Comparison of ENCODE assay signal across 7 cellular contexts in genomic region chr15:38069506-38069905, GRCh38.
DNase-seq lines count a peak whose midpoint lies in the region; ATAC-seq, FAIRE-seq and TF ChIP-seq lines count a peak whose summit lies in the region.

No MANE protein-coding gene starts in this region.

- H3K79me2 ChIP-seq in endothelial cell of umbilical vein (ENCODE audit: control insufficient read depth, insufficient read depth, low read length), result no peaks in the 10 kb centered on the region

- peak overlapping the region; percentile 90 for H3K4me2 ChIP-seq in endothelial cell of umbilical vein (ENCODE audit: insufficient read depth, low read length)

- intact Hi-C loops in endothelial cell of umbilical vein (cut with micrococcal nuclease), result loop anchor here (1.0 kb wide), 1 partner anchor 15 kb away; no protein-coding TSS in a partner anchor

- H3K36me3 ChIP-seq in endothelial cell of umbilical vein (ENCODE audit: control insufficient read depth in 2 of 2, extremely low read depth in 1 of 2, insufficient read depth in 2 of 2, low read length in 2 of 2), result no peaks in the 10 kb centered on the region
- H3K36me3 ChIP-seq in neuron (ENCODE audit: insufficient read depth, low read length), result no peaks in the 10 kb centered on the region

- H3K4me3 ChIP-seq in endothelial cell of umbilical vein (replicated peaks in 1 of 3; ENCODE audit: insufficient read depth in 1 of 3, low read depth in 1 of 3, low read length in 3 of 3), result peak overlapping the region in 2 of 3 experiments; percentile 11 to 50
- H3K4me3 ChIP-seq in neuron (ENCODE audit: low read length), result peak overlapping the region; percentile 44

- no peak for TF ChIP-seq POLR2A in endothelial cell of umbilical vein (IDR thresholded peaks at IDR 0.05; ENCODE audit: low read depth, low read length)

- H3K4me1 ChIP-seq in endothelial cell of umbilical vein (ENCODE audit: control insufficient read depth, extremely low read depth, insufficient read depth, low read length) (peaks cover 40% of the 10 kb centered on the region), neuron (ENCODE audit: insufficient read depth, low read length) (peaks cover 58% of the 10 kb centered on the region)

- peak; percentile 30 for ATAC-seq in GM21723 (IDR thresholded peaks at IDR 0.05; ENCODE audit: unreplicated experiment)

- CTCF ChIA-PET in endothelial cell of umbilical vein (lab: Charles Lee), result interaction anchor here (0.6 to 1.9 kb wide), 15 partner anchors 8 to 494 kb away, joined by 3 to 13 read pairs (median 3); no protein-coding TSS in a partner anchor

- BruUV-seq in endothelial cell of umbilical vein (replicated peaks; lab: Mats Ljungman, UMichigan), result TSS peak; percentile 53

- H3K9me3 ChIP-seq in endothelial cell of umbilical vein (replicated peaks; ENCODE audit: control insufficient read depth, insufficient read depth, low read length), result no peaks in the 10 kb centered on the region
- no peaks in the 10 kb centered on the region for H3K9me3 ChIP-seq in neuron (ENCODE audit: low read length)

- H3K27me3 ChIP-seq in endothelial cell of umbilical vein (ENCODE audit: control insufficient read depth in 2 of 2, insufficient read depth in 2 of 2, low read length in 2 of 2) (no peaks in the 10 kb centered on the region), neuron (ENCODE audit: insufficient read depth, low read length) (no peaks in the 10 kb centered on the region)

- FAIRE-seq in endothelial cell of umbilical vein (lab: Jason Lieb, UNC), result no peak

- DNase-seq in OCI-M1 (lab: John Stamatoyannopoulos, UW) (peak; percentile 77), endothelial cell of umbilical vein (ENCODE audit: low read depth, low spot score) (peak; percentile 61), epidermal melanocyte (ENCODE audit: insufficient read length, low spot score) (no peak), HK-2 (ENCODE audit: unreplicated experiment) (no peak), NCI-H187 (lab: John Stamatoyannopoulos, UW) (no peak)

- H3K27ac ChIP-seq in endothelial cell of umbilical vein (ENCODE audit: insufficient read depth, low read depth, low read length), result peak overlapping the region; percentile 89

- no peaks in the 10 kb centered on the region for H3K9me1 ChIP-seq in endothelial cell of umbilical vein (replicated peaks; ENCODE audit: control insufficient read depth, extremely low read depth, insufficient read depth, low read length)

- dilution Hi-C loops in endothelial cell of umbilical vein (cut with MboI; ENCODE audit: extremely low pct_ligation_motif_present, low sequenced_read_pairs), result no loop called here

- H4K20me1 ChIP-seq in endothelial cell of umbilical vein (replicated peaks; ENCODE audit: control insufficient read depth, extremely low read depth, insufficient read depth, low read length), result no peaks in the 10 kb centered on the region

- POLR2A ChIA-PET in endothelial cell of umbilical vein (lab: Charles Lee), result no interaction called here

- peak overlapping the region; percentile 53 for H2AFZ ChIP-seq in endothelial cell of umbilical vein (ENCODE audit: low read depth, low read length)
- H2AFZ ChIP-seq in neuron (ENCODE audit: low read depth, low read length), result no peak overlapping the region

- peak overlapping the region; percentile 66 for H3K9ac ChIP-seq in endothelial cell of umbilical vein (replicated peaks; ENCODE audit: extremely low read depth, insufficient read depth, low read length)

- no peak for TF ChIP-seq CTCF in endothelial cell of umbilical vein (IDR thresholded peaks at IDR 0.05; ENCODE audit: extremely low read depth in 1 of 2, insufficient read depth in 1 of 2, low read depth in 1 of 2, low read length in 2 of 2)

TF ChIP-seq in endothelial cell of umbilical vein, 7 proteins besides CTCF, POLR2A, EP300 and RAD21:
- TF ChIP-seq GATA2 (IDR thresholded peaks at IDR 0.05; ENCODE audit: insufficient read depth, insufficient read length, low read depth, low read length), result peak; percentile 9
- TF ChIP-seq FOS (IDR thresholded peaks at IDR 0.05; ENCODE audit: borderline replicate concordance, insufficient read depth, low read length), result no peak
TF ChIP-seq in endothelial cell of umbilical vein: peak in this region for 1.

Comparison
In these comparisons a context has a peak if more than half of its experiments do, and no peak if none do; other contexts are left out.
1. DNase-seq: peak in OCI-M1 (single experiment) and endothelial cell of umbilical vein (single experiment); none in epidermal melanocyte (single experiment), HK-2 (single experiment) and NCI-H187 (0 of 2).